8 cellular contexts compared by ENCODE assay signal in genomic region chr1:113677250-113678158, GRCh38.
DNase-seq lines count a peak whose midpoint lies in the region; ATAC-seq, FAIRE-seq and TF ChIP-seq lines count a peak whose summit lies in the region.

No MANE protein-coding gene starts in this region.

- no peak overlapping the region for H3K4me3 ChIP-seq in BE2C (ENCODE audit: low read depth, low read length)
- no peak overlapping the region for H3K4me3 ChIP-seq in astrocyte of the cerebellum (ENCODE audit: low read depth, low read length)
- H3K4me3 ChIP-seq in suprapubic skin, result no peak overlapping the region

- H3K27ac ChIP-seq in suprapubic skin, result no peak overlapping the region

- peak; percentile 62 for TF ChIP-seq CTCF in BE2C (IDR thresholded peaks at IDR 0.05; ENCODE audit: low read depth, low read length)
- peak; percentile 40 for TF ChIP-seq CTCF in astrocyte of the cerebellum (IDR thresholded peaks at IDR 0.05; ENCODE audit: low read depth, low read length, missing control alignments)
- peak; percentile 31 to 54 for TF ChIP-seq CTCF in suprapubic skin (IDR thresholded peaks at IDR 0.05)

- peak; percentile 60 for DNase-seq in BE2C
- peak; percentile 27 for DNase-seq in GM19239 (ENCODE audit: insufficient read length, low spot score)
- DNase-seq in NCI-H345 (lab: John Stamatoyannopoulos, UW), result peak; percentile 32
- peak; percentile 48 for DNase-seq in astrocyte of the cerebellum (ENCODE audit: low read depth)
- peak; percentile 55 for DNase-seq in iPS-NIHi11 (ENCODE audit: low spot score)
- no peak for DNase-seq in suprapubic skin (ENCODE audit: low spot score in 2 of 2)
- no peak for DNase-seq in activated T-cell treated with anti-CD3 and anti-CD28 coated beads for 4 hours

- peaks cover 19% of the 10 kb centered on the region for H3K4me1 ChIP-seq in BE2C
- peaks cover 4% of the 10 kb centered on the region for H3K4me1 ChIP-seq in suprapubic skin

- TF ChIP-seq POLR2A in suprapubic skin (IDR thresholded peaks at IDR 0.05), result no peak

- peaks cover 29% of the 10 kb centered on the region for H3K36me3 ChIP-seq in BE2C
- H3K36me3 ChIP-seq in suprapubic skin, result peaks cover 7% of the 10 kb centered on the region

- H3K27me3 ChIP-seq in BE2C (no peaks in the 10 kb centered on the region), suprapubic skin (no peaks in the 10 kb centered on the region)

- peak; percentile 80 for FAIRE-seq in GM19239 (lab: Jason Lieb, UNC)

- H3K9me3 ChIP-seq in BE2C (no peaks in the 10 kb centered on the region), suprapubic skin (no peaks in the 10 kb centered on the region)

- TF ChIP-seq EP300 in suprapubic skin (IDR thresholded peaks at IDR 0.05), result no peak

- in situ Hi-C loops in astrocyte of the cerebellum (cut with HindIII; ENCODE audit: low sequenced_read_pairs), result no loop called here

- WGBS in suprapubic skin, result 48% methylated on average over 7 of the region's 7 CpGs

- ATAC-seq in activated CD4-positive, CD25-positive, alpha-beta regulatory T cell treated with anti-CD3 and anti-CD28 coated beads, Interleukin-2, amount 50 U/mL, for 24 hours, result no peak

Comparison
In these comparisons a context has a peak if more than half of its experiments do, and no peak if none do; other contexts are left out.
1. DNase-seq: peak in BE2C (single experiment), GM19239 (single experiment), NCI-H345 (single experiment), astrocyte of the cerebellum (single experiment) and iPS-NIHi11 (single experiment); none in suprapubic skin (0 of 2) and activated T-cell treated with anti-CD3 and anti-CD28 coated beads for 4 hours (single experiment).
2. Peak in every context shown above with its lines, with median percentiles within 50 percentile points of each other: CTCF ChIP-seq.